1 cellular context compared by ENCODE assay signal in the genomic region with DNA sequence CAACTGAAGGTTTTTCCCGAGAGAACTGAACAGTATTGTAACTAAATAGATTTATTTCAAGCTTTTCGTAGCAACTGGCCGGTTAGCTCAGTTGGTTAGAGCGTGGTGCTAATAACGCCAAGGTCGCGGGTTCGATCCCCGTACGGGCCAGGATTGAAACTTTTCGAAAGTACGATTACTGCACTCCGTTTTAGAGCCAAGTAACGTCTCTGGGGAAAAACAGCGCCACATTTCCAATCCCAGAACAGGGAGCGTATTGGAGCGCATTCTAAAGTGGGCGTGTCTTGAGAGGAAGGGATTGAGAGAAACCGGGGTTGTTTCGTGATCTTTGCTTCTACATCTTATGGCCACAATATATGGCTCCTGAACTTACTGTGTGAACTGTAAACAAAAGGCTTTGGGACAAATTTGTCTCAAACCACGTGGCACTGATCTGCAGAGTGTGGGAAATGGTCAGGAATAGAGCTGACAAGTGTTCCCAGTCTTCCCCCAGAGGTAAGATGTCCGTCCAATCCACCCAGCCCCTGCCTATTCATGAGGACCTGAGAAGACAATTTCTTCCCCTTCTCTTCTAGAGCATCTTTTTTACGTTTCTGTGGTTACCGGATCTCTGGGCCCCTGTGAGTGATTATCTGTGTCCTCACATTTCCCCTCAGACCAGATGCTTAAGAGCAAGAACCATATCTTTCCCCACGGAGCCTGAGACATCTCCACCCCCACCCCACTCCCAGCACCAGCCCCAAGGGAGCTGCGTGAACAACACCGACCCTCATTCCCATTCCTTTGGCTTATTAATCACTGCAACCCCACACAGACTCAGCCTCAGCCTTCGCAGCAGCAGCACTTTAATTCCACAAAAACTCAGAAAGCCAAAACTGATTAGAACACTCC.
TF ChIP-seq lines count a peak whose summit lies in the region.

No MANE protein-coding gene starts in this region.

TF ChIP-seq in K562, 482 proteins besides CTCF, POLR2A, EP300 and RAD21 (continued from another document):
- TF ChIP-seq, protein P1, sequence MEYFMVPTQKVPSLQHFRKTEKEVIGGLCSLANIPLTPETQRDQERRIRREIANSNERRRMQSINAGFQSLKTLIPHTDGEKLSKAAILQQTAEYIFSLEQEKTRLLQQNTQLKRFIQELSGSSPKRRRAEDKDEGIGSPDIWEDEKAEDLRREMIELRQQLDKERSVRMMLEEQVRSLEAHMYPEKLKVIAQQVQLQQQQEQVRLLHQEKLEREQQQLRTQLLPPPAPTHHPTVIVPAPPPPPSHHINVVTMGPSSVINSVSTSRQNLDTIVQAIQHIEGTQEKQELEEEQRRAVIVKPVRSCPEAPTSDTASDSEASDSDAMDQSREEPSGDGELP (CRISPR knock-in tag; IDR thresholded peaks at IDR 0.05; ENCODE audit: borderline replicate concordance): peak; percentile 7; the same call in 1 of the 2 replicates
- TF ChIP-seq, protein P2, sequence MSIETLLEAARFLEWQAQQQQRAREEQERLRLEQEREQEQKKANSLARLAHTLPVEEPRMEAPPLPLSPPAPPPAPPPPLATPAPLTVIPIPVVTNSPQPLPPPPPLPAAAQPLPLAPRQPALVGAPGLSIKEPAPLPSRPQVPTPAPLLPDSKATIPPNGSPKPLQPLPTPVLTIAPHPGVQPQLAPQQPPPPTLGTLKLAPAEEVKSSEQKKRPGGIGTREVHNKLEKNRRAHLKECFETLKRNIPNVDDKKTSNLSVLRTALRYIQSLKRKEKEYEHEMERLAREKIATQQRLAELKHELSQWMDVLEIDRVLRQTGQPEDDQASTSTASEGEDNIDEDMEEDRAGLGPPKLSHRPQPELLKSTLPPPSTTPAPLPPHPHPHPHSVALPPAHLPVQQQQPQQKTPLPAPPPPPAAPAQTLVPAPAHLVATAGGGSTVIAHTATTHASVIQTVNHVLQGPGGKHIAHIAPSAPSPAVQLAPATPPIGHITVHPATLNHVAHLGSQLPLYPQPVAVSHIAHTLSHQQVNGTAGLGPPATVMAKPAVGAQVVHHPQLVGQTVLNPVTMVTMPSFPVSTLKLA (conservative IDR thresholded peaks at IDR 0.05): peak; percentile 84 to 90
- TF ChIP-seq, protein P3, sequence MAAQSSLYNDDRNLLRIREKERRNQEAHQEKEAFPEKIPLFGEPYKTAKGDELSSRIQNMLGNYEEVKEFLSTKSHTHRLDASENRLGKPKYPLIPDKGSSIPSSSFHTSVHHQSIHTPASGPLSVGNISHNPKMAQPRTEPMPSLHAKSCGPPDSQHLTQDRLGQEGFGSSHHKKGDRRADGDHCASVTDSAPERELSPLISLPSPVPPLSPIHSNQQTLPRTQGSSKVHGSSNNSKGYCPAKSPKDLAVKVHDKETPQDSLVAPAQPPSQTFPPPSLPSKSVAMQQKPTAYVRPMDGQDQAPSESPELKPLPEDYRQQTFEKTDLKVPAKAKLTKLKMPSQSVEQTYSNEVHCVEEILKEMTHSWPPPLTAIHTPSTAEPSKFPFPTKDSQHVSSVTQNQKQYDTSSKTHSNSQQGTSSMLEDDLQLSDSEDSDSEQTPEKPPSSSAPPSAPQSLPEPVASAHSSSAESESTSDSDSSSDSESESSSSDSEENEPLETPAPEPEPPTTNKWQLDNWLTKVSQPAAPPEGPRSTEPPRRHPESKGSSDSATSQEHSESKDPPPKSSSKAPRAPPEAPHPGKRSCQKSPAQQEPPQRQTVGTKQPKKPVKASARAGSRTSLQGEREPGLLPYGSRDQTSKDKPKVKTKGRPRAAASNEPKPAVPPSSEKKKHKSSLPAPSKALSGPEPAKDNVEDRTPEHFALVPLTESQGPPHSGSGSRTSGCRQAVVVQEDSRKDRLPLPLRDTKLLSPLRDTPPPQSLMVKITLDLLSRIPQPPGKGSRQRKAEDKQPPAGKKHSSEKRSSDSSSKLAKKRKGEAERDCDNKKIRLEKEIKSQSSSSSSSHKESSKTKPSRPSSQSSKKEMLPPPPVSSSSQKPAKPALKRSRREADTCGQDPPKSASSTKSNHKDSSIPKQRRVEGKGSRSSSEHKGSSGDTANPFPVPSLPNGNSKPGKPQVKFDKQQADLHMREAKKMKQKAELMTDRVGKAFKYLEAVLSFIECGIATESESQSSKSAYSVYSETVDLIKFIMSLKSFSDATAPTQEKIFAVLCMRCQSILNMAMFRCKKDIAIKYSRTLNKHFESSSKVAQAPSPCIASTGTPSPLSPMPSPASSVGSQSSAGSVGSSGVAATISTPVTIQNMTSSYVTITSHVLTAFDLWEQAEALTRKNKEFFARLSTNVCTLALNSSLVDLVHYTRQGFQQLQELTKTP (IDR thresholded peaks at IDR 0.05; ENCODE audit: low read depth in 1 of 2, partially characterized antibody in 2 of 2): no peak
- TF ChIP-seq ZKSCAN8 (CRISPR knock-in tag; IDR thresholded peaks at IDR 0.05) (peak; percentile 88), MED1 (CRISPR knock-in tag; IDR thresholded peaks at IDR 0.05; ENCODE audit: borderline replicate concordance) (no peak), FOXP4 (CRISPR knock-in tag; IDR thresholded peaks at IDR 0.05; ENCODE audit: borderline replicate concordance) (0 out of 2 replicates have a peak, but pooled peaks have one; percentile 68), ZNF347 (CRISPR knock-in tag; IDR thresholded peaks at IDR 0.05; ENCODE audit: low read depth) (no peak), CREM (IDR thresholded peaks at IDR 0.05; ENCODE audit: low read depth) (peak; percentile 27; the same call in 1 of the 2 replicates), SNRNP70 (optimal IDR thresholded peaks at IDR 0.05; ENCODE audit: low read depth, low read length) (no peak), CHAMP1 (IDR thresholded peaks at IDR 0.05) (no peak), KDM5B (IDR thresholded peaks at IDR 0.05; ENCODE audit: insufficient replicate concordance, low read depth, low read length) (peak; percentile 95), SOX6 (IDR thresholded peaks at IDR 0.05) (peak; percentile 37; the same call in 1 of the 2 replicates), MITF (IDR thresholded peaks at IDR 0.05) (no peak), BDP1 (IDR thresholded peaks at IDR 0.05; ENCODE audit: insufficient read depth, insufficient read length) (peak; percentile 54), GATAD2B (IDR thresholded peaks at IDR 0.05; ENCODE audit: borderline replicate concordance) (peak; percentile 20; the same call in 1 of the 2 replicates)
- TF ChIP-seq, protein P4, sequence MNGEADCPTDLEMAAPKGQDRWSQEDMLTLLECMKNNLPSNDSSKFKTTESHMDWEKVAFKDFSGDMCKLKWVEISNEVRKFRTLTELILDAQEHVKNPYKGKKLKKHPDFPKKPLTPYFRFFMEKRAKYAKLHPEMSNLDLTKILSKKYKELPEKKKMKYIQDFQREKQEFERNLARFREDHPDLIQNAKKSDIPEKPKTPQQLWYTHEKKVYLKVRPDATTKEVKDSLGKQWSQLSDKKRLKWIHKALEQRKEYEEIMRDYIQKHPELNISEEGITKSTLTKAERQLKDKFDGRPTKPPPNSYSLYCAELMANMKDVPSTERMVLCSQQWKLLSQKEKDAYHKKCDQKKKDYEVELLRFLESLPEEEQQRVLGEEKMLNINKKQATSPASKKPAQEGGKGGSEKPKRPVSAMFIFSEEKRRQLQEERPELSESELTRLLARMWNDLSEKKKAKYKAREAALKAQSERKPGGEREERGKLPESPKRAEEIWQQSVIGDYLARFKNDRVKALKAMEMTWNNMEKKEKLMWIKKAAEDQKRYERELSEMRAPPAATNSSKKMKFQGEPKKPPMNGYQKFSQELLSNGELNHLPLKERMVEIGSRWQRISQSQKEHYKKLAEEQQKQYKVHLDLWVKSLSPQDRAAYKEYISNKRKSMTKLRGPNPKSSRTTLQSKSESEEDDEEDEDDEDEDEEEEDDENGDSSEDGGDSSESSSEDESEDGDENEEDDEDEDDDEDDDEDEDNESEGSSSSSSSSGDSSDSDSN (IDR thresholded peaks at IDR 0.05; ENCODE audit: borderline replicate concordance in 1 of 2, low read depth in 2 of 2, low read length in 2 of 2): 0 out of 4 replicates have a peak, but pooled peaks have one; percentile 30 to 61
